In the genomic region with DNA sequence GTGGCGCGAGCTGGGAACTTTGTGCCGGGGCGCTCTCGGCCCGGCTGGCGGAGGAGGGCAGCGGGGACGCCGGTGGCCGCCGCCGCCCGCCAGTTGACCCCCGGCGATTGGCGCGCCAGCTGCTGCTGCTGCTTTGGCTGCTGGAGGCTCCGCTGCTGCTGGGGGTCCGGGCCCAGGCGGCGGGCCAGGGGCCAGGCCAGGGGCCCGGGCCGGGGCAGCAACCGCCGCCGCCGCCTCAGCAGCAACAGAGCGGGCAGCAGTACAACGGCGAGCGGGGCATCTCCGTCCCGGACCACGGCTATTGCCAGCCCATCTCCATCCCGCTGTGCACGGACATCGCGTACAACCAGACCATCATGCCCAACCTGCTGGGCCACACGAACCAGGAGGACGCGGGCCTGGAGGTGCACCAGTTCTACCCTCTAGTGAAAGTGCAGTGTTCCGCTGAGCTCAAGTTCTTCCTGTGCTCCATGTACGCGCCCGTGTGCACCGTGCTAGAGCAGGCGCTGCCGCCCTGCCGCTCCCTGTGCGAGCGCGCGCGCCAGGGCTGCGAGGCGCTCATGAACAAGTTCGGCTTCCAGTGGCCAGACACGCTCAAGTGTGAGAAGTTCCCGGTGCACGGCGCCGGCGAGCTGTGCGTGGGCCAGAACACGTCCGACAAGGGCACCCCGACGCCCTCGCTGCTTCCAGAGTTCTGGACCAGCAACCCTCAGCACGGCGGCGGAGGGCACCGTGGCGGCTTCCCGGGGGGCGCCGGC, we compare ENCODE assay signal across 8 cellular contexts. TPM values are rescaled to one million over a fixed set of nuclear protein-coding genes. Genes with fewer than 3 reads are reported as not detected.
A peak's percentile ranks its signal among the peaks of the same experiment; 100 is the strongest.
DNase-seq lines count a peak whose midpoint lies in the region; ATAC-seq and TF ChIP-seq lines count a peak whose summit lies in the region.

No MANE protein-coding gene starts in this region.

- CTCF ChIA-PET in CD4-positive, alpha-beta memory T cell (lab: Charles Lee; ENCODE audit: partially characterized antibody) = no interaction called here

- H3K27ac Mint-ChIP-seq in CD4-positive, alpha-beta memory T cell = peak overlapping the region in 1 of 7 donors; percentile 46

- peak overlapping the region; percentile 39 to 78 (median 70) for H3K4me3 Mint-ChIP-seq in CD4-positive, alpha-beta memory T cell

- H3K27me3 Mint-ChIP-seq in CD4-positive, alpha-beta memory T cell = peaks cover 17 to 27% of the 10 kb centered on the region in 2 donors

- H3K27me3 ChIP-seq in CD4-positive, alpha-beta memory T cell (ENCODE audit: insufficient read depth, low read length) = peaks cover 8% of the 10 kb centered on the region
- H3K27me3 ChIP-seq in adrenal gland = no peaks in the 10 kb centered on the region

- 0 to 7% (median 0%) methylated on average over 6 to 78 of the region's 78 CpGs for WGBS in adrenal gland, 4 donors

- H3K36me3 ChIP-seq in CD4-positive, alpha-beta memory T cell (ENCODE audit: insufficient read depth, low read length) = no peaks in the 10 kb centered on the region
- H3K36me3 ChIP-seq in adrenal gland (replicated peaks in 1 of 2) = no peaks in the 10 kb centered on the region

- H3K4me1 Mint-ChIP-seq in CD4-positive, alpha-beta memory T cell = peaks cover 0 to 30% (median 3%) of the 10 kb centered on the region in 4 donors

- POLR2A ChIA-PET in CD4-positive, alpha-beta memory T cell (lab: Charles Lee; ENCODE audit: partially characterized antibody) = no interaction called here

- H3K36me3 Mint-ChIP-seq in CD4-positive, alpha-beta memory T cell = no peaks in the 10 kb centered on the region

- H3K4me3 ChIP-seq in CD4-positive, alpha-beta memory T cell (ENCODE audit: low read length in 2 of 2) = no peak overlapping the region
- H3K4me3 ChIP-seq in adrenal gland = peak overlapping the region; percentile 52 to 99 (median 64)

- H3K27ac ChIP-seq in CD4-positive, alpha-beta memory T cell (ENCODE audit: low read depth, low read length) = no peak overlapping the region
- peak overlapping the region; percentile 73 to 96 (median 89) for H3K27ac ChIP-seq in adrenal gland

- TF ChIP-seq POLR2A in adrenal gland (IDR thresholded peaks at IDR 0.05) = peak in 1 of 2 donors; percentile 15

- ATAC-seq in GM19035 (IDR thresholded peaks at IDR 0.05; ENCODE audit: unreplicated experiment) (peak; percentile 29), HG03135 (IDR thresholded peaks at IDR 0.05; ENCODE audit: unreplicated experiment) (peak; percentile 45), left ventricle myocardium superior (peak; percentile 31)

- no peak for TF ChIP-seq CTCF in adrenal gland (IDR thresholded peaks at IDR 0.05)

- intact Hi-C loops in CD4-positive, alpha-beta memory T cell (cut with micrococcal nuclease) = no loop called here
- intact Hi-C loops in adrenal gland (cut with DNase I) (loop anchor here in 1 of 2 donors (10.0 kb wide), 1 partner anchor 180 kb away; no protein-coding TSS in a partner anchor), left ventricle myocardium superior (cut with micrococcal nuclease) (loop anchor here (5.0 kb wide), 1 partner anchor 183 kb away; no protein-coding TSS in a partner anchor), posterior vena cava (cut with DNase I) (loop anchor here (10.0 kb wide), 2 partner anchors 170 to 1150 kb away; no protein-coding TSS in a partner anchor)

- H3K9me3 Mint-ChIP-seq in CD4-positive, alpha-beta memory T cell = peaks cover 0 to 4% (median 0%) of the 10 kb centered on the region in 8 donors

- no peaks in the 10 kb centered on the region for H3K9me3 ChIP-seq in CD4-positive, alpha-beta memory T cell (ENCODE audit: control insufficient read depth in 1 of 2, low read length in 2 of 2)
- no peaks in the 10 kb centered on the region for H3K9me3 ChIP-seq in adrenal gland (replicated peaks in 1 of 3)

- peaks cover 8% of the 10 kb centered on the region for H3K4me1 ChIP-seq in CD4-positive, alpha-beta memory T cell (ENCODE audit: insufficient read depth, low read length)
- H3K4me1 ChIP-seq in adrenal gland (replicated peaks in 1 of 2) = peaks cover 5 to 12% of the 10 kb centered on the region in 2 donors

- DNase-seq in CD4-positive, alpha-beta memory T cell = no peak
- peak; percentile 42 for DNase-seq in NCI-H345 treated with DMSO at 0.1 percent for 48 hours (lab: John Stamatoyannopoulos, UW; ENCODE audit: unreplicated experiment)
- peak; percentile 42 to 64 (median 54) for DNase-seq in adrenal gland
- peak; percentile 75 for DNase-seq in left ventricle myocardium superior
- peak; percentile 90 for DNase-seq in posterior vena cava (ENCODE audit: low spot score)
- DNase-seq in COLO829 (ENCODE audit: low spot score) = no peak

RNA-seq across cellular contexts. Expression of gene FZD1, which starts 0.9 kb away (rescaled TPM):
- under 1 TPM; 0.08 to 0.09 TPM for total RNA-seq in CD4-positive, alpha-beta memory T cell
- polyA plus RNA-seq in CD4-positive, alpha-beta memory T cell = not detected
- 10 to 100 TPM in 6 of 8 donors, 1 to 10 TPM in 2; 5.6 to 24.6 (median 15.0) TPM for total RNA-seq in adrenal gland
- polyA plus RNA-seq in adrenal gland = 1 to 10 TPM; 3.0 to 5.2 (median 3.3) TPM
- 12.1 TPM for total RNA-seq in left ventricle myocardium superior
- 10 to 100 TPM; 17.7 to 25.4 TPM for total RNA-seq in posterior vena cava

Comparison
In these comparisons a context has a peak if more than half of its experiments do, and no peak if none do; other contexts are left out.
1. DNase-seq: peak in NCI-H345 treated with DMSO at 0.1 percent for 48 hours (single experiment), adrenal gland (7 of 7), left ventricle myocardium superior (single experiment) and posterior vena cava (single experiment); none in CD4-positive, alpha-beta memory T cell (0 of 5) and COLO829 (single experiment).
2. H3K4me3 ChIP-seq: peak in adrenal gland (4 of 4); none in CD4-positive, alpha-beta memory T cell (0 of 2).
3. RNA of gene FZD1, which starts 0.9 kb away (total RNA-seq): 17.7 to 25.4 TPM in posterior vena cava, 5.6 to 24.6 TPM in adrenal gland and 12.1 TPM in left ventricle myocardium superior (single experiment); 0.08 to 0.09 TPM in CD4-positive, alpha-beta memory T cell; every median in the first group is over 4 times any median in the second.
4. Peak in every context shown above with its lines, with median percentiles within 50 percentile points of each other: ATAC-seq.